8 cellular contexts compared by ENCODE assay signal in the genomic region with DNA sequence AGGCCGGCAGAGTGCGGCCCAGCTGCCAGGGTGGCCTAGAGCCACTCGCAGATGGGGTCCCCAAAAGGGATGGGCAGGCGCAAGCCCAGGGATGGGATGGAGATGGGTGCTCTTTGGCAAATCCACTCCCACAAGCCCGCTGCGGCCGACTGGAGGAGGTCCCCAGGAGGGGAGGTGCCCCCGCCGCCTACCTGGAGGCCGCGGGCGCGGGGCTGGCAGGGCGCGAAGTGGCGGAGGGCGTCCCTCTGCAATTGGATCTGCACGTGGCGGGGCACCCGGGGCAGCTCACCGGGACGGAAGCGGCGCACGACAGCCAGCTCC. TPM values are rescaled to one million over a fixed set of nuclear protein-coding genes. Genes with fewer than 3 reads are reported as not detected.
DNase-seq lines count a peak whose midpoint lies in the region; ATAC-seq and TF ChIP-seq lines count a peak whose summit lies in the region.

No MANE protein-coding gene starts in this region.

- peak; percentile 89 for TF ChIP-seq POLR2A in erythroblast (IDR thresholded peaks at IDR 0.05; ENCODE audit: low read length)

- no peak overlapping the region for H3K23ac ChIP-seq in trophoblast cell (ENCODE audit: low read length)

- peak overlapping the region; percentile 80 for H3K18ac ChIP-seq in trophoblast cell (ENCODE audit: low read length)

- peak overlapping the region; percentile 63 for H3K4me3 ChIP-seq in HFF-Myc (replicated peaks; ENCODE audit: low read depth, low read length)
- H3K4me3 ChIP-seq in RWPE2 (ENCODE audit: severe bottlenecking), result peak overlapping the region; percentile 68
- peak overlapping the region; percentile 76 for H3K4me3 ChIP-seq in trophoblast cell (ENCODE audit: low read depth, low read length)

- H3K27me3 ChIP-seq in RWPE2 (ENCODE audit: insufficient read depth, poor library complexity, severe bottlenecking) (no peaks in the 10 kb centered on the region), trophoblast cell (ENCODE audit: insufficient read depth, low read length) (no peaks in the 10 kb centered on the region)

- H3K36me3 ChIP-seq in RWPE2 (ENCODE audit: low read depth), result no peaks in the 10 kb centered on the region
- H3K36me3 ChIP-seq in trophoblast cell (ENCODE audit: control insufficient read depth in 1 of 2, insufficient read depth in 2 of 2, low read length in 2 of 2), result peaks cover 0 to 2% of the 10 kb centered on the region in 2 experiments

- ATAC-seq in GM18511 (IDR thresholded peaks at IDR 0.05; ENCODE audit: unreplicated experiment) (peak; percentile 17), RWPE2 (ENCODE audit: low read depth) (peak; percentile 12; the same call in 2 of the 3 replicates)

- H2BK12ac ChIP-seq in trophoblast cell (ENCODE audit: low read length), result peak overlapping the region; percentile 15

- no CpG with 5 or more reads among the region's 25 CpGs for WGBS in trophoblast cell (ENCODE audit: extremely low coverage, insufficient coverage, insufficient read length)

- peaks cover 13% of the 10 kb centered on the region for H3K79me2 ChIP-seq in trophoblast cell (ENCODE audit: control insufficient read depth, insufficient read depth, low read length, poor library complexity)

- H2BK120ac ChIP-seq in trophoblast cell (ENCODE audit: insufficient read depth, low read length, poor library complexity), result peak overlapping the region; percentile 52

- H3K79me1 ChIP-seq in trophoblast cell (ENCODE audit: low read length), result peaks cover 20% of the 10 kb centered on the region

- H4K91ac ChIP-seq in trophoblast cell (ENCODE audit: low read depth, low read length), result peak overlapping the region; percentile 75

- H4K12ac ChIP-seq in trophoblast cell (ENCODE audit: low read depth, low read length), result peak overlapping the region; percentile 92

- H3K9ac ChIP-seq in trophoblast cell (ENCODE audit: low read length), result peak overlapping the region; percentile 24

- peak overlapping the region; percentile 35 for H2AK5ac ChIP-seq in trophoblast cell (ENCODE audit: low read length)

- H4K8ac ChIP-seq in trophoblast cell (ENCODE audit: low read depth, low read length), result peak overlapping the region; percentile 88

- peak overlapping the region; percentile 73 for H3K27ac ChIP-seq in RWPE2 (ENCODE audit: poor library complexity, severe bottlenecking)
- H3K27ac ChIP-seq in trophoblast cell (ENCODE audit: low read depth, low read length), result peak overlapping the region; percentile 72

- H3K4me2 ChIP-seq in trophoblast cell (ENCODE audit: low read length), result peak overlapping the region; percentile 86

- H3K14ac ChIP-seq in trophoblast cell (ENCODE audit: low read length), result peak overlapping the region; percentile 90

- TF ChIP-seq CTCF in HFF-Myc (IDR thresholded peaks at IDR 0.05; ENCODE audit: low read depth, low read length, missing control alignments) (no peak), RWPE2 (IDR thresholded peaks at IDR 0.05; ENCODE audit: poor library complexity, severe bottlenecking) (peak; percentile 23)

- peak overlapping the region; percentile 72 for H3K4ac ChIP-seq in trophoblast cell (ENCODE audit: low read depth, low read length)

- H3K4me1 ChIP-seq in RWPE2 (ENCODE audit: insufficient read depth, poor library complexity, severe bottlenecking) (peaks cover 12% of the 10 kb centered on the region), trophoblast cell (ENCODE audit: control insufficient read depth in 1 of 2, insufficient read depth in 2 of 2, low read length in 2 of 2) (peaks cover 0 to 8% of the 10 kb centered on the region in 2 experiments)

- peak overlapping the region; percentile 95 for H2AFZ ChIP-seq in trophoblast cell (ENCODE audit: insufficient read depth, low read length, poor library complexity)

- DNase-seq in HFF-Myc (ENCODE audit: extremely low read depth, low read depth) (no peak), RWPE2 (ENCODE audit: low spot score) (peak; percentile 80), erythroblast (lab: John Stamatoyannopoulos, UW) (no peak), trophoblast cell (no peak), H4 (ENCODE audit: low spot score) (no peak), foreskin melanocyte (no peak), GM03348 (ENCODE audit: low spot score) (no peak)

- H3K9me3 ChIP-seq in RWPE2 (ENCODE audit: severe bottlenecking) (no peaks in the 10 kb centered on the region), trophoblast cell (ENCODE audit: insufficient read depth, low read depth, low read length) (no peaks in the 10 kb centered on the region)

- H2BK5ac ChIP-seq in trophoblast cell (ENCODE audit: low read depth, low read length, poor library complexity), result peak overlapping the region; percentile 36

RNA-seq across cellular contexts. Expression of gene PPP1R3E, which starts 0.7 kb away (rescaled TPM):
- 3.7 and 3.8 TPM in 2 replicates for polyA plus RNA-seq in trophoblast cell (2013)
- total RNA-seq in H4 (2014; rRNA removed; shearing (Covaris generic)), result 2.8 and 4.6 TPM in 2 replicates

RNA-seq across cellular contexts. Expression of gene BCL2L2, which starts 4.7 kb away (rescaled TPM):
- polyA plus RNA-seq in trophoblast cell (2013), result 11.3 and 11.5 TPM in 2 replicates
- 9.7 and 14.5 TPM in 2 replicates for total RNA-seq in H4 (2014; rRNA removed; shearing (Covaris generic))

RNA-seq across cellular contexts. Expression of gene HOMEZ, which starts 16.0 kb away (rescaled TPM):
- 15.2 and 16.7 TPM in 2 replicates for polyA plus RNA-seq in trophoblast cell (2013)
- total RNA-seq in H4 (2014; rRNA removed; shearing (Covaris generic)), result 9.8 and 11.4 TPM in 2 replicates

RNA-seq across cellular contexts. Expression of gene PABPN1, which starts 19.3 kb away (rescaled TPM):
- polyA plus RNA-seq in trophoblast cell (2013), result 159 and 161 TPM in 2 replicates
- 101 and 109 TPM in 2 replicates for total RNA-seq in H4 (2014; rRNA removed; shearing (Covaris generic))

RNA-seq across cellular contexts. Expression of gene SLC22A17, which starts 50.8 kb away (rescaled TPM):
- 32.8 and 34.6 TPM in 2 replicates for polyA plus RNA-seq in trophoblast cell (2013)
- 4.6 and 5.3 TPM in 2 replicates for total RNA-seq in H4 (2014; rRNA removed; shearing (Covaris generic))
